Comparison of ENCODE assay signal across 8 cellular contexts in genomic region chr1:179293340-179294327, GRCh38. TPM values are rescaled to one million over a fixed set of nuclear protein-coding genes. Genes with fewer than 3 reads are reported as not detected.
A peak's percentile ranks its signal among the peaks of the same experiment; 100 is the strongest.
DNase-seq lines count a peak whose midpoint lies in the region; ATAC-seq and TF ChIP-seq lines count a peak whose summit lies in the region.

Gene SOAT1 (plus strand): TSS chr1:179293797. CDS start chr1:179302685, 8,888 bp downstream.

- TF ChIP-seq CTCF in GM12873 (IDR thresholded peaks at IDR 0.05; ENCODE audit: insufficient read depth, low read depth, low read length, missing control alignments) (peak; percentile 22), heart left ventricle (IDR thresholded peaks at IDR 0.05) (peak in 9 of 12 donors; percentile 7 to 50 (median 20)), progenitor cell of endocrine pancreas (IDR thresholded peaks at IDR 0.05; ENCODE audit: unreplicated experiment) (peak; percentile 31)

- DNase-seq in NCI-H128 (lab: John Stamatoyannopoulos, UW; ENCODE audit: unreplicated experiment) (peak; percentile 84), T-cell (peak; percentile 79 to 96 (median 89)), heart left ventricle (peak; percentile 94 to 98 (median 96)), progenitor cell of endocrine pancreas (ENCODE audit: low spot score, unreplicated experiment) (peak; percentile 89), ureter (ENCODE audit: low spot score) (peak; percentile 95)

- CTCF ChIA-PET in T-cell (lab: Charles Lee), result interaction anchor here (0.5 to 2.7 kb wide), 18 partner anchors 9 to 751 kb away, joined by 3 to 13 read pairs (median 4); partner anchors contain the start of gene AXDND1 (in 1 of the 2)

- H3K27ac ChIP-seq in adipose tissue (ENCODE audit: low read depth, low read length) (peak within 1 kb of the TSS; percentile 96), heart left ventricle (peak within 1 kb of the TSS; percentile 48 to 96 (median 90))

- H3K4me3 Mint-ChIP-seq in T-cell (peak within 1 kb of the TSS; percentile 89 to 99 (median 97)), progenitor cell of endocrine pancreas (ENCODE audit: low read depth) (peak within 1 kb of the TSS; percentile 87)

- 0 to 1% (median 0%) methylated on average over 58 to 70 of the region's 71 CpGs for WGBS in adipose tissue, 3 donors
- WGBS in heart left ventricle, 4 donors, result 0 to 2% (median 0%) methylated on average over 27 to 71 of the region's 71 CpGs

- intact Hi-C loops in heart left ventricle (cut with DNase I), result loop anchor here in 7 of 10 donors (1.0 to 10.0 kb wide), 13 partner anchors 61 to 214 kb away; partner anchors contain the start of genes AXDND1 (in 5 of the 7), TOR3A (in 4 of the 7) and ABL2 (in 1 of the 7)

- H3K27me3 Mint-ChIP-seq in T-cell (no peaks in the 10 kb centered on the region), progenitor cell of endocrine pancreas (no peaks in the 10 kb centered on the region)

- ATAC-seq in HG02642 (IDR thresholded peaks at IDR 0.05; ENCODE audit: poor library complexity, unreplicated experiment) (peak; percentile 97), T-cell (replicated peaks in 1 of 4) (peak; percentile 95 to 98 (median 98)), heart left ventricle (peak; percentile 96 to 100 (median 100))

- H3K27ac Mint-ChIP-seq in T-cell (peak within 1 kb of the TSS; percentile 94 to 97), progenitor cell of endocrine pancreas (peak within 1 kb of the TSS; percentile 95)

- H3K4me1 ChIP-seq in heart left ventricle, result peaks cover 0 to 39% (median 12%) of the 10 kb centered on the region in 12 donors

- no peaks in the 10 kb centered on the region for H3K27me3 ChIP-seq in heart left ventricle

- POLR2A ChIA-PET in T-cell (lab: Charles Lee), result interaction anchor here (0.6 to 2.8 kb wide), 7 partner anchors 22 to 264 kb away, joined by 3 to 17 read pairs (median 3); partner anchors contain the start of gene AXDND1 (in 2 of the 2)

- TF ChIP-seq POLR2A in heart left ventricle (IDR thresholded peaks at IDR 0.05), result peak in 1 of 2 donors; percentile 83

- no peaks in the 10 kb centered on the region for H3K9me3 ChIP-seq in heart left ventricle

- no peaks in the 10 kb centered on the region for H3K36me3 ChIP-seq in heart left ventricle

- no peaks in the 10 kb centered on the region for H3K9me3 Mint-ChIP-seq in T-cell
- peaks cover 3% of the 10 kb centered on the region for H3K9me3 Mint-ChIP-seq in progenitor cell of endocrine pancreas (ENCODE audit: low read depth)

- H3K4me1 Mint-ChIP-seq in T-cell (peaks cover 42 to 52% (median 42%) of the 10 kb centered on the region in 3 donors), progenitor cell of endocrine pancreas (ENCODE audit: low read depth) (peaks cover 29% of the 10 kb centered on the region)

- H3K4me3 ChIP-seq in heart left ventricle, result peak within 1 kb of the TSS; percentile 50 to 98 (median 75)

- H3K36me3 Mint-ChIP-seq in T-cell (peaks cover 4% of the 10 kb centered on the region), progenitor cell of endocrine pancreas (ENCODE audit: insufficient read depth) (peaks cover 1% of the 10 kb centered on the region)

RNA-seq across cellular contexts. Expression of gene SOAT1, which starts in this region (rescaled TPM):
- total RNA-seq in T-cell (10 to 100 TPM; 35.0 to 42.1 (median 39.1) TPM), heart left ventricle (10 to 100 TPM in 3 of 9 donors, 1 to 10 TPM in 6; 5.5 to 34.8 (median 8.1) TPM), progenitor cell of endocrine pancreas (61.1 and 61.5 TPM in 2 replicates), ureter (33.3 TPM)
- polyA plus RNA-seq in adipose tissue (10 to 100 TPM in 1 of 3 donors, 1 to 10 TPM in 2; 4.5 to 11.8 (median 8.2) TPM), heart left ventricle (1 to 10 TPM; 2.0 to 4.8 TPM)

Comparison
In these comparisons a context has a peak if more than half of its experiments do, and no peak if none do; other contexts are left out.
1. Peak in every context shown above with its lines: DNase-seq, ATAC-seq, H3K4me3 ChIP-seq and H3K27ac ChIP-seq.